ENCODE assay signal across 24 cellular contexts in genomic region chr4:53123171-53123570, GRCh38.
"Had no signal": no experiment of that assay in that cellular context is flagged by ENCODE, and none has a peak within 500 bp of the region (broad histone marks: within the 10 kb centered on the region; RNA-seq: fewer than 3 reads in every experiment).

No MANE protein-coding gene starts in this region.

- DNase-seq: activated CD4-positive, alpha-beta memory T cell treated with anti-CD3 and anti-CD28 coated beads, Interleukin-2, amount 10 ng/mL, durations not matched to agents 7 days and 5 days; activated CD4-positive, alpha-beta T cell treated with anti-CD3 and anti-CD28 coated beads for 36 hours; activated CD4-positive, alpha-beta T cell treated with anti-CD3 and anti-CD28 coated beads, Interleukin-2, amount 50 U/mL, for 1 hour; activated effector memory CD4-positive, alpha-beta T cell treated with Interleukin-2 at 50 U/mL for 16 hours; activated naive CD4-positive, alpha-beta T cell; activated T-cell treated with anti-CD3 and anti-CD28 coated beads for 4 hours; amniotic stem cell; body of pancreas; KG1; NCI-H1048; NCI-H1417 treated with DMSO at 0.1 percent for 48 hours; NCI-H1694; NCI-H2029; NCI-H2107; NCI-H2171 treated with DMSO at 0.1 percent for 48 hours; NCI-H226; NCI-H526; NCI-H82; T-helper 1 cell; WERI-Rb-1 had no signal

- H3K9me3 ChIP-seq: ascending aorta, body of pancreas had no signal

- H3K27ac Mint-ChIP-seq: activated CD4-positive, alpha-beta memory T cell treated with anti-CD3 and anti-CD28 coated beads, Interleukin-2, amount 10 ng/mL, durations not matched to agents 7 days and 5 days; activated CD4-positive, alpha-beta T cell treated with anti-CD3 and anti-CD28 coated beads for 36 hours; activated naive CD4-positive, alpha-beta T cell treated with anti-CD3 and anti-CD28 coated beads, Interleukin-2, amount 50 U/mL, for 24 hours had no signal

- H3K27me3 Mint-ChIP-seq: activated CD4-positive, alpha-beta memory T cell treated with anti-CD3 and anti-CD28 coated beads, Interleukin-2, amount 10 ng/mL, durations not matched to agents 7 days and 5 days; activated CD4-positive, alpha-beta T cell treated with anti-CD3 and anti-CD28 coated beads for 36 hours; activated naive CD4-positive, alpha-beta T cell treated with anti-CD3 and anti-CD28 coated beads, Interleukin-2, amount 50 U/mL, for 24 hours; IgD-negative memory B cell had no signal

- ATAC-seq: body of pancreas had no signal

- H3K36me3 ChIP-seq: ascending aorta, WERI-Rb-1 had no signal

- H3K27me3 ChIP-seq: ascending aorta, body of pancreas had no signal

- H3K4me3 Mint-ChIP-seq: activated CD4-positive, alpha-beta memory T cell treated with anti-CD3 and anti-CD28 coated beads, Interleukin-2, amount 10 ng/mL, durations not matched to agents 7 days and 5 days; activated CD4-positive, alpha-beta T cell treated with anti-CD3 and anti-CD28 coated beads for 36 hours; activated naive CD4-positive, alpha-beta T cell treated with anti-CD3 and anti-CD28 coated beads, Interleukin-2, amount 50 U/mL, for 24 hours; IgD-negative memory B cell had no signal

- H3K4me1 Mint-ChIP-seq: activated CD4-positive, alpha-beta memory T cell treated with anti-CD3 and anti-CD28 coated beads, Interleukin-2, amount 10 ng/mL, durations not matched to agents 7 days and 5 days had no signal

- H3K4me3 ChIP-seq: ascending aorta, body of pancreas, SK-N-MC had no signal

- H3K9me3 Mint-ChIP-seq: activated naive CD4-positive, alpha-beta T cell treated with anti-CD3 and anti-CD28 coated beads, Interleukin-2, amount 50 U/mL, for 24 hours; IgD-negative memory B cell had no signal

- H3K27ac ChIP-seq: ascending aorta, SK-N-MC, WERI-Rb-1 had no signal
